ENCODE assay signal across 25 cellular contexts in the genomic region with DNA sequence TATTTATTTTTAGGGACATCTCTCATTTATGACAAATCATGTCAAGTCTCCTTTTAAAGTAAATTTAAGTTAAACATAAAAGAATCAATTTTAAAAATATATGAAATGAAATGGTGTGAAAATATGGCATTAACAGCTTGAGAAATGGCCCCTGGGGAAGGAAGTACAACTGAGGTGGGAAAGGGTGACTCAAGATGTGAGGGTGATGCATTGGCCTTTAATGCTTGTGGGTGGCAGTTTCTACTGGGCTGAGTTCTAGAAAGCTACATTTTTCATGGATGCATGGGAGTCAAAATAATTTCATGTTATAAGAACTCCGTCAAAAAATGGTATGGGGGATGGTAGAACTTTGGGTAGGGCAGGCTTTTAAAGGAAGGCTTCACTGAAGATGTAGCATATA.
"Had no signal": no experiment of that assay in that cellular context is flagged by ENCODE, and none has a peak within 500 bp of the region (broad histone marks: within the 10 kb centered on the region; RNA-seq: fewer than 3 reads in every experiment).

No MANE protein-coding gene starts in this region.

- FAIRE-seq: astrocyte, small intestine had no signal

- H3K27ac Mint-ChIP-seq: dendritic cell treated with granulocyte-macrophage colony-stimulating factor and Interleukin-4, amounts not matched to agents 40 ng/mL and 50 ng/mL, for 4 days had no signal

- H3K36me3 ChIP-seq: breast epithelium, esophagus muscularis mucosa, heart right ventricle, left ventricle myocardium inferior, right lobe of liver, suprapubic skin, transverse colon, uterus had no signal

- DNase-seq: activated CD4-positive, alpha-beta T cell treated with anti-CD3 and anti-CD28 coated beads, Interleukin-2, amount 50 U/mL, for 48 hours; activated CD4-positive, CD25-positive, alpha-beta regulatory T cell; activated gamma-delta T cell; activated T-cell treated with anti-CD3 and anti-CD28 coated beads, Interleukin-2, amount 50 U/mL, for 24 hours; effector CD8-positive, alpha-beta T cell; heart right ventricle; kidney glomerular epithelial cell; left ventricle myocardium inferior; mammary epithelial cell; midbrain; psoas muscle; SHP77; small intestine; stimulated activated CD4-positive, alpha-beta T cell treated with anti-CD3 and anti-CD28 coated beads, Interleukin-4, amount 100 ng/mL, for 4 hours; stimulated activated naive CD4-positive, alpha-beta T cell; T1000; transverse colon; uterus had no signal

- H3K4me3 ChIP-seq: breast epithelium, esophagus muscularis mucosa, heart right ventricle, left ventricle myocardium inferior, psoas muscle, right lobe of liver, SK-N-MC, suprapubic skin, transverse colon, uterus had no signal

- H3K27me3 ChIP-seq: breast epithelium, esophagus muscularis mucosa, heart right ventricle, right lobe of liver, suprapubic skin, transverse colon, uterus had no signal

- H3K9me3 ChIP-seq: breast epithelium, esophagus muscularis mucosa, heart right ventricle, left ventricle myocardium inferior, psoas muscle, right lobe of liver, suprapubic skin, transverse colon, uterus had no signal

- H3K27ac ChIP-seq: breast epithelium, esophagus muscularis mucosa, heart right ventricle, left ventricle myocardium inferior, psoas muscle, right lobe of liver, SK-N-MC, suprapubic skin, transverse colon, uterus had no signal

- H3K9me3 Mint-ChIP-seq: activated T-cell treated with anti-CD3 and anti-CD28 coated beads, Interleukin-2, amount 50 U/mL, for 24 hours; dendritic cell treated with granulocyte-macrophage colony-stimulating factor and Interleukin-4, amounts not matched to agents 40 ng/mL and 50 ng/mL, for 4 days had no signal

- H3K4me3 Mint-ChIP-seq: activated T-cell treated with anti-CD3 and anti-CD28 coated beads, Interleukin-2, amount 50 U/mL, for 24 hours; dendritic cell treated with granulocyte-macrophage colony-stimulating factor and Interleukin-4, amounts not matched to agents 40 ng/mL and 50 ng/mL, for 4 days had no signal

- H3K4me1 ChIP-seq: breast epithelium, esophagus muscularis mucosa, heart right ventricle, left ventricle myocardium inferior, psoas muscle, suprapubic skin, uterus had no signal
